24 cellular contexts compared by ENCODE assay signal in genomic region chr5:140318778-140319177, GRCh38. TPM values are rescaled to one million over a fixed set of nuclear protein-coding genes. Genes with fewer than 3 reads are reported as not detected.
"Had no signal": no experiment of that assay in that cellular context is flagged by ENCODE, and none has a peak within 500 bp of the region (broad histone marks: within the 10 kb centered on the region; RNA-seq: fewer than 3 reads in every experiment).

No MANE protein-coding gene starts in this region.

- H3K27me3 Mint-ChIP-seq: activated CD4-positive, alpha-beta memory T cell treated with anti-CD3 and anti-CD28 coated beads, Interleukin-2, amount 10 ng/mL, durations not matched to agents 7 days and 5 days; activated naive CD8-positive, alpha-beta T cell treated with anti-CD3 and anti-CD28 coated beads for 36 hours; activated T-helper 17 cell treated with anti-CD3 and anti-CD28 coated beads, Interleukin-2, amount 50 U/mL, for 72 hours; stimulated activated naive B cell treated with anti-CD40 and anti-IgM and Interleukin-4, amounts not matched to agents 10 μg/mL and 1 μg/mL and 100 μg/mL, for 72 hours had no signal

- H3K9me3 Mint-ChIP-seq: activated CD4-positive, alpha-beta memory T cell treated with anti-CD3 and anti-CD28 coated beads, Interleukin-2, amount 10 ng/mL, durations not matched to agents 7 days and 5 days; activated naive CD8-positive, alpha-beta T cell treated with anti-CD3 and anti-CD28 coated beads for 36 hours; stimulated activated naive B cell treated with anti-CD40 and anti-IgM and Interleukin-4, amounts not matched to agents 10 μg/mL and 1 μg/mL and 100 μg/mL, for 72 hours had no signal

- H3K4me3 Mint-ChIP-seq: activated CD4-positive, alpha-beta memory T cell treated with anti-CD3 and anti-CD28 coated beads, Interleukin-2, amount 10 ng/mL, durations not matched to agents 7 days and 5 days; activated naive CD8-positive, alpha-beta T cell treated with anti-CD3 and anti-CD28 coated beads for 36 hours; activated T-helper 17 cell treated with anti-CD3 and anti-CD28 coated beads, Interleukin-2, amount 50 U/mL, for 72 hours; naive B cell; neural progenitor cell; stimulated activated naive B cell treated with anti-CD40 and anti-IgM and Interleukin-4, amounts not matched to agents 10 μg/mL and 1 μg/mL and 100 μg/mL, for 72 hours had no signal

- DNase-seq: activated CD4-positive, alpha-beta memory T cell treated with anti-CD3 and anti-CD28 coated beads, Interleukin-2, amount 10 ng/mL, durations not matched to agents 7 days and 5 days; activated CD4-positive, alpha-beta T cell treated with anti-CD3 and anti-CD28 coated beads for 48 hours; activated CD4-positive, CD25-positive, alpha-beta regulatory T cell; activated naive CD4-positive, alpha-beta T cell; activated naive CD8-positive, alpha-beta T cell treated with anti-CD3 and anti-CD28 coated beads for 36 hours; activated T-cell treated with anti-CD3 and anti-CD28 coated beads, Interleukin-2, amount 50 U/mL, for 1 hour; amniotic stem cell; dorsolateral prefrontal cortex; erythroblast; gastrocnemius medialis; heart left ventricle; left ventricle myocardium inferior; mammary epithelial cell; naive B cell; pancreas; stimulated activated naive B cell treated with anti-CD40 and anti-IgM and Interleukin-4, amounts not matched to agents 10 μg/mL and 1 μg/mL and 100 μg/mL, for 72 hours; T-helper 1 cell; T-helper 9 cell had no signal

- H3K4me1 ChIP-seq: neural progenitor cell had no signal

- H3K4me3 ChIP-seq: cardiac muscle cell, dorsolateral prefrontal cortex, gastrocnemius medialis, heart left ventricle, left ventricle myocardium inferior, neural progenitor cell, pancreas had no signal

- H3K9me3 ChIP-seq: gastrocnemius medialis, heart left ventricle, left ventricle myocardium inferior, pancreas had no signal

- FAIRE-seq: pancreas had no signal

- H3K27me3 ChIP-seq: cardiac muscle cell, dorsolateral prefrontal cortex, gastrocnemius medialis, heart left ventricle, neural progenitor cell, pancreas had no signal

- H3K27ac Mint-ChIP-seq: activated CD4-positive, alpha-beta memory T cell treated with anti-CD3 and anti-CD28 coated beads, Interleukin-2, amount 10 ng/mL, durations not matched to agents 7 days and 5 days; activated naive CD8-positive, alpha-beta T cell treated with anti-CD3 and anti-CD28 coated beads for 36 hours; activated T-helper 17 cell treated with anti-CD3 and anti-CD28 coated beads, Interleukin-2, amount 50 U/mL, for 72 hours; neural progenitor cell; stimulated activated naive B cell treated with anti-CD40 and anti-IgM and Interleukin-4, amounts not matched to agents 10 μg/mL and 1 μg/mL and 100 μg/mL, for 72 hours had no signal

- ATAC-seq: activated T-helper 17 cell treated with anti-CD3 and anti-CD28 coated beads, Interleukin-2, amount 50 U/mL, for 72 hours; gastrocnemius medialis; heart left ventricle; pancreas; sciatic nerve; stimulated activated naive B cell treated with anti-CD40 and anti-IgM and Interleukin-4, amounts not matched to agents 10 μg/mL and 1 μg/mL and 100 μg/mL, for 72 hours had no signal

- H3K36me3 Mint-ChIP-seq: naive B cell; neural progenitor cell; stimulated activated naive B cell treated with anti-CD40 and anti-IgM and Interleukin-4, amounts not matched to agents 10 μg/mL and 1 μg/mL and 100 μg/mL, for 72 hours had no signal

- H3K27ac ChIP-seq: cardiac muscle cell, gastrocnemius medialis, left ventricle myocardium inferior, neural progenitor cell, pancreas had no signal

- H3K4me1 Mint-ChIP-seq: activated naive CD8-positive, alpha-beta T cell treated with anti-CD3 and anti-CD28 coated beads for 36 hours had no signal

- H3K36me3 ChIP-seq: cardiac muscle cell, gastrocnemius medialis, heart left ventricle, left ventricle myocardium inferior, neural progenitor cell, pancreas had no signal

RNA-seq across cellular contexts. Expression of gene SLC4A9, which starts 41.2 kb away (rescaled TPM):
- total RNA-seq: activated naive CD8-positive, alpha-beta T cell treated with anti-CD3 and anti-CD28 coated beads for 36 hours; cardiac muscle cell; gastrocnemius medialis; kidney epithelial cell; pulmonary artery endothelial cell had no signal
- polyA plus RNA-seq: cardiac muscle cell had no signal
